26 cellular contexts compared by ENCODE assay signal in the genomic region with DNA sequence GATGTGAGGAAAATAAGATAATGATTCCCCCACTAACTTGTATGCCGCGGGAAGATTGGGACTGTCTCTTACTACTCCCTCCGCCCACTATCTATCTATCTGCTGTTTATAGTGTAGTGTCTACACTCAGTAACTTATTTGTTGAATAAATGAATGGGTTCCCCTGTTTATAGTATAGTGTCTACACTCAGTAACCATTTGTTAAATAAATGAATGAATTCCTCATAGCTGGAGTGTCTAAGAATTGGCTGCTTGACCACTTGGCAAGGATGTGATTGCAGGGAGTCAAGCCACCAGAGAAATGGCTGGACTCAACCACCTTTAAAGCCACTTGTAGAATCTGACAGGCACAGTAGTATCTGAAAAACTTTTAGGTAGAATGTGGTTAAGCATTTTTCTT.
"Had no signal": no experiment of that assay in that cellular context is flagged by ENCODE, and none has a peak within 500 bp of the region (broad histone marks: within the 10 kb centered on the region; RNA-seq: fewer than 3 reads in every experiment).

No MANE protein-coding gene starts in this region.

- H3K4me1 ChIP-seq: left lung, lower lobe of right lung, parathyroid adenoma, right lobe of liver, upper lobe of right lung, vagina had no signal

- ATAC-seq: heart right ventricle; left lung; lower lobe of right lung; psoas muscle; right lobe of liver; stimulated activated effector memory CD8-positive, alpha-beta T cell treated with anti-CD3 and anti-CD28 coated beads, Interleukin-12 subunit alpha, Interleukin-12 subunit beta, amount 100 ng/mL, for 72 hours; stimulated activated naive CD8-positive, alpha-beta T cell treated with anti-CD3 and anti-CD28 coated beads, Interleukin-15, Interleukin-2, amounts not matched to agents 100 U/mL and 50 U/mL, for 24 hours; upper lobe of right lung had no signal

- H3K4me3 ChIP-seq: coronary artery, heart right ventricle, left lung, lower lobe of right lung, psoas muscle, right lobe of liver, tibial artery, upper lobe of right lung, vagina had no signal

- H3K4me3 Mint-ChIP-seq: endodermal cell; immature natural killer cell; naive B cell; nephron; stimulated activated effector memory CD8-positive, alpha-beta T cell treated with anti-CD3 and anti-CD28 coated beads, Interleukin-12 subunit alpha, Interleukin-12 subunit beta, amount 100 ng/mL, for 72 hours had no signal

- H3K9ac ChIP-seq: parathyroid adenoma had no signal

- H3K79me2 ChIP-seq: parathyroid adenoma had no signal

- H3K27ac Mint-ChIP-seq: endodermal cell; immature natural killer cell; naive B cell; nephron; stimulated activated effector memory CD8-positive, alpha-beta T cell treated with anti-CD3 and anti-CD28 coated beads, Interleukin-12 subunit alpha, Interleukin-12 subunit beta, amount 100 ng/mL, for 72 hours had no signal

- H3K4me1 Mint-ChIP-seq: endodermal cell; immature natural killer cell; stimulated activated effector memory CD8-positive, alpha-beta T cell treated with anti-CD3 and anti-CD28 coated beads, Interleukin-12 subunit alpha, Interleukin-12 subunit beta, amount 100 ng/mL, for 72 hours had no signal

- H3K27ac ChIP-seq: coronary artery, heart right ventricle, left lung, lower lobe of right lung, parathyroid adenoma, psoas muscle, right lobe of liver, tibial artery, upper lobe of right lung, vagina had no signal

- H3K9me3 ChIP-seq: heart right ventricle, left lung, lower lobe of right lung, psoas muscle, right lobe of liver, tibial artery, upper lobe of right lung, vagina had no signal

- FAIRE-seq: endothelial cell of umbilical vein, frontal cortex, keratinocyte had no signal

- H3K9me3 Mint-ChIP-seq: endodermal cell; immature natural killer cell; naive B cell; nephron; stimulated activated effector memory CD8-positive, alpha-beta T cell treated with anti-CD3 and anti-CD28 coated beads, Interleukin-12 subunit alpha, Interleukin-12 subunit beta, amount 100 ng/mL, for 72 hours had no signal

- H3K36me3 ChIP-seq: lower lobe of right lung, right lobe of liver, upper lobe of right lung, vagina had no signal

- H3K36me3 Mint-ChIP-seq: immature natural killer cell; naive B cell; stimulated activated effector memory CD8-positive, alpha-beta T cell treated with anti-CD3 and anti-CD28 coated beads, Interleukin-12 subunit alpha, Interleukin-12 subunit beta, amount 100 ng/mL, for 72 hours had no signal

- H2AFZ ChIP-seq: parathyroid adenoma had no signal

- DNase-seq: effector CD4-positive, alpha-beta T cell; endodermal cell; erythroblast; heart right ventricle; immature natural killer cell; left lung; lower lobe of right lung; mesenchymal stem cell; naive B cell; occipital lobe; psoas muscle; retina; right lobe of liver; stimulated activated CD4-positive, alpha-beta T cell treated with anti-CD3 and anti-CD28 coated beads, Interleukin-4, amount 100 ng/mL, for 1 hour; stimulated activated CD8-positive, alpha-beta memory T cell treated with anti-CD3 and anti-CD28 coated beads, Interleukin-4, amount 100 ng/mL, for 48 hours; stimulated activated naive CD8-positive, alpha-beta T cell treated with anti-CD3 and anti-CD28 coated beads, Interleukin-15, Interleukin-2, amounts not matched to agents 100 U/mL and 50 U/mL, for 24 hours; tibial artery; upper lobe of right lung had no signal

- H3K27me3 ChIP-seq: heart right ventricle, left lung, right lobe of liver, tibial artery, upper lobe of right lung, vagina had no signal
